Comparison of ENCODE assay signal across 1 cellular context in the genomic region with DNA sequence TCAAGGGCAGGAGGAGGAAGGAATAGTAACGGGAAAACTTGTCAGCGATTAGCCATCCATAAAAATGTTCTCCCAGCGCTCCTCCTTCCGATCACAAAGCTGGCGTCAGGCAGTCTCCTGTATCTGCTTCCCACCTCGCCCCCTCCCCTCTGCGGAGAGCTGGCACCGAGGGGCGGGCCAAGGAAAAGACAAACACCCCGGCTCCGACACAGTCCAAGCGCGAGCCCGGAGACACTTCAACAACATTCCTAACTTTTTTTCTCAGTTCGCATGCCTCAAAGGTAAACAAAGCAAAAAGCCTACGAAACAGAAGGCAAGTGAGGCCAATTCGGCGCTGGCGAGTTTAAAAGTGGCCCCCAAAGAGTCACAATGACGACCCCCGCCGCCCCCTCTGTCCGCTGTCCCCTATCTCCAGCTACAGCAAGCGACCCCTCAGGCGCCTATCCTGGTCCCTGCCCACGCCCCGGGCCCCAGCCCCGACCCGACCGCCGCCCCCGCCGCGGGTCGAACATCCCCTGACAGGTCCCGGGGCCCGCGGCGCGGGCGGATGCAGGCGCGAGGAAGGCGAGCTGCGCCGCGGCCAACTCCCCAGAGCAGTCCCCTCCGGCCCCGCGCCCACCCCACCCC.
TF ChIP-seq lines count a peak whose summit lies in the region.

No MANE protein-coding gene starts in this region.

TF ChIP-seq in HepG2, 621 proteins besides CTCF, POLR2A, EP300 and RAD21 (continued from another document and continues in another):
- TF ChIP-seq CREBL2 (CRISPR knock-in tag; IDR thresholded peaks at IDR 0.05; ENCODE audit: borderline replicate concordance) (no peak), NFE2L2 (IDR thresholded peaks at IDR 0.05; ENCODE audit: low read length) (no peak), ZNF749 (CRISPR knock-in tag; IDR thresholded peaks at IDR 0.05; ENCODE audit: borderline replicate concordance) (no peak), ZNF496 (CRISPR knock-in tag; IDR thresholded peaks at IDR 0.05; ENCODE audit: insufficient replicate concordance) (no peak), MIER3 (CRISPR knock-in tag; IDR thresholded peaks at IDR 0.05; ENCODE audit: borderline replicate concordance) (no peak), ZMAT5 (CRISPR knock-in tag; IDR thresholded peaks at IDR 0.05; ENCODE audit: borderline replicate concordance, low read depth) (no peak), ZNF576 (CRISPR knock-in tag; IDR thresholded peaks at IDR 0.05) (no peak), ZNF572 (CRISPR knock-in tag; IDR thresholded peaks at IDR 0.05) (no peak), ZNF569 (CRISPR knock-in tag; IDR thresholded peaks at IDR 0.05; ENCODE audit: borderline replicate concordance) (no peak), TGIF2 (CRISPR knock-in tag; IDR thresholded peaks at IDR 0.05) (no peak), ZNF724P (CRISPR knock-in tag; IDR thresholded peaks at IDR 0.05; ENCODE audit: borderline replicate concordance) (no peak), MYC (CRISPR knock-in tag; IDR thresholded peaks at IDR 0.05; ENCODE audit: borderline replicate concordance) (no peak), TEAD2 (CRISPR knock-in tag; IDR thresholded peaks at IDR 0.05) (no peak), RXRB (CRISPR knock-in tag; IDR thresholded peaks at IDR 0.05; ENCODE audit: borderline replicate concordance) (0 out of 2 replicates have a peak, but pooled peaks have one; percentile 12), PCBP1 (IDR thresholded peaks at IDR 0.05; ENCODE audit: borderline replicate concordance, low read depth, low read length) (no peak), ZNF207 (IDR thresholded peaks at IDR 0.05; ENCODE audit: borderline replicate concordance) (no peak), HOXA9 (CRISPR knock-in tag; IDR thresholded peaks at IDR 0.05; ENCODE audit: borderline replicate concordance) (no peak), HCFC1 (IDR thresholded peaks at IDR 0.05; ENCODE audit: low read depth, low read length) (no peak), POLR2AphosphoS5 (IDR thresholded peaks at IDR 0.05; ENCODE audit: low read depth, low read length) (no peak), ZBTB8A (CRISPR knock-in tag; IDR thresholded peaks at IDR 0.05; ENCODE audit: borderline replicate concordance, low read depth) (no peak), WIZ (CRISPR knock-in tag; IDR thresholded peaks at IDR 0.05) (no peak), ARID2 (CRISPR knock-in tag; IDR thresholded peaks at IDR 0.05; ENCODE audit: borderline replicate concordance) (no peak), SMAD9 (CRISPR knock-in tag; IDR thresholded peaks at IDR 0.05) (no peak), STAG1 (CRISPR knock-in tag; IDR thresholded peaks at IDR 0.05) (no peak), CC2D1A (CRISPR knock-in tag; IDR thresholded peaks at IDR 0.05) (no peak), XRCC5 (optimal IDR thresholded peaks at IDR 0.05; ENCODE audit: low read length) (peak; percentile 37), ZMAT3 (CRISPR knock-in tag; conservative IDR thresholded peaks at IDR 0.05) (no peak), ZNF672 (CRISPR knock-in tag; IDR thresholded peaks at IDR 0.05) (no peak), ZNF121 (CRISPR knock-in tag; IDR thresholded peaks at IDR 0.05) (no peak), ZNF276 (CRISPR knock-in tag; IDR thresholded peaks at IDR 0.05; ENCODE audit: low read depth) (no peak), ZNF501 (CRISPR knock-in tag; IDR thresholded peaks at IDR 0.05) (peak; percentile 28; the same call in 1 of the 2 replicates), PITX1 (CRISPR knock-in tag; IDR thresholded peaks at IDR 0.05) (no peak), TEAD3 (CRISPR knock-in tag; optimal IDR thresholded peaks at IDR 0.05; ENCODE audit: borderline replicate concordance) (peak; percentile 8), KDM6A (CRISPR knock-in tag; IDR thresholded peaks at IDR 0.05; ENCODE audit: low read depth) (no peak), ZFP62 (CRISPR knock-in tag; IDR thresholded peaks at IDR 0.05) (no peak), AKAP8 (CRISPR knock-in tag; IDR thresholded peaks at IDR 0.05) (no peak), ZBED4 (CRISPR knock-in tag; IDR thresholded peaks at IDR 0.05; ENCODE audit: borderline replicate concordance) (no peak), ZNF678 (CRISPR knock-in tag; IDR thresholded peaks at IDR 0.05) (no peak), SNRNP70 (IDR thresholded peaks at IDR 0.05; ENCODE audit: low read depth, low read length) (no peak), ZSCAN22 (CRISPR knock-in tag; IDR thresholded peaks at IDR 0.05) (no peak), CHD4 (IDR thresholded peaks at IDR 0.05; ENCODE audit: borderline replicate concordance, low read length) (no peak), ZZZ3 (CRISPR knock-in tag; IDR thresholded peaks at IDR 0.05; ENCODE audit: borderline replicate concordance) (no peak), ZNF577 (CRISPR knock-in tag; IDR thresholded peaks at IDR 0.05; ENCODE audit: borderline replicate concordance, low read depth) (no peak), PTBP1 (IDR thresholded peaks at IDR 0.05; ENCODE audit: low read depth, low read length, poor library complexity, severe bottlenecking) (no peak), FOSL2 (CRISPR knock-in tag; IDR thresholded peaks at IDR 0.05) (no peak), MIER2 (CRISPR knock-in tag; IDR thresholded peaks at IDR 0.05) (no peak), ZNF691 (CRISPR knock-in tag; IDR thresholded peaks at IDR 0.05; ENCODE audit: borderline replicate concordance, low read depth) (no peak), MTF2 (CRISPR knock-in tag; IDR thresholded peaks at IDR 0.05; ENCODE audit: borderline replicate concordance) (no peak), ZNF180 (CRISPR knock-in tag; IDR thresholded peaks at IDR 0.05; ENCODE audit: borderline replicate concordance, low read depth) (no peak), ZNF552 (CRISPR knock-in tag; IDR thresholded peaks at IDR 0.05; ENCODE audit: borderline replicate concordance) (no peak), HNRNPH1 (optimal IDR thresholded peaks at IDR 0.05; ENCODE audit: low read depth, low read length) (no peak), NFKBIZ (CRISPR knock-in tag; IDR thresholded peaks at IDR 0.05) (no peak)
- TF ChIP-seq, protein P1, sequence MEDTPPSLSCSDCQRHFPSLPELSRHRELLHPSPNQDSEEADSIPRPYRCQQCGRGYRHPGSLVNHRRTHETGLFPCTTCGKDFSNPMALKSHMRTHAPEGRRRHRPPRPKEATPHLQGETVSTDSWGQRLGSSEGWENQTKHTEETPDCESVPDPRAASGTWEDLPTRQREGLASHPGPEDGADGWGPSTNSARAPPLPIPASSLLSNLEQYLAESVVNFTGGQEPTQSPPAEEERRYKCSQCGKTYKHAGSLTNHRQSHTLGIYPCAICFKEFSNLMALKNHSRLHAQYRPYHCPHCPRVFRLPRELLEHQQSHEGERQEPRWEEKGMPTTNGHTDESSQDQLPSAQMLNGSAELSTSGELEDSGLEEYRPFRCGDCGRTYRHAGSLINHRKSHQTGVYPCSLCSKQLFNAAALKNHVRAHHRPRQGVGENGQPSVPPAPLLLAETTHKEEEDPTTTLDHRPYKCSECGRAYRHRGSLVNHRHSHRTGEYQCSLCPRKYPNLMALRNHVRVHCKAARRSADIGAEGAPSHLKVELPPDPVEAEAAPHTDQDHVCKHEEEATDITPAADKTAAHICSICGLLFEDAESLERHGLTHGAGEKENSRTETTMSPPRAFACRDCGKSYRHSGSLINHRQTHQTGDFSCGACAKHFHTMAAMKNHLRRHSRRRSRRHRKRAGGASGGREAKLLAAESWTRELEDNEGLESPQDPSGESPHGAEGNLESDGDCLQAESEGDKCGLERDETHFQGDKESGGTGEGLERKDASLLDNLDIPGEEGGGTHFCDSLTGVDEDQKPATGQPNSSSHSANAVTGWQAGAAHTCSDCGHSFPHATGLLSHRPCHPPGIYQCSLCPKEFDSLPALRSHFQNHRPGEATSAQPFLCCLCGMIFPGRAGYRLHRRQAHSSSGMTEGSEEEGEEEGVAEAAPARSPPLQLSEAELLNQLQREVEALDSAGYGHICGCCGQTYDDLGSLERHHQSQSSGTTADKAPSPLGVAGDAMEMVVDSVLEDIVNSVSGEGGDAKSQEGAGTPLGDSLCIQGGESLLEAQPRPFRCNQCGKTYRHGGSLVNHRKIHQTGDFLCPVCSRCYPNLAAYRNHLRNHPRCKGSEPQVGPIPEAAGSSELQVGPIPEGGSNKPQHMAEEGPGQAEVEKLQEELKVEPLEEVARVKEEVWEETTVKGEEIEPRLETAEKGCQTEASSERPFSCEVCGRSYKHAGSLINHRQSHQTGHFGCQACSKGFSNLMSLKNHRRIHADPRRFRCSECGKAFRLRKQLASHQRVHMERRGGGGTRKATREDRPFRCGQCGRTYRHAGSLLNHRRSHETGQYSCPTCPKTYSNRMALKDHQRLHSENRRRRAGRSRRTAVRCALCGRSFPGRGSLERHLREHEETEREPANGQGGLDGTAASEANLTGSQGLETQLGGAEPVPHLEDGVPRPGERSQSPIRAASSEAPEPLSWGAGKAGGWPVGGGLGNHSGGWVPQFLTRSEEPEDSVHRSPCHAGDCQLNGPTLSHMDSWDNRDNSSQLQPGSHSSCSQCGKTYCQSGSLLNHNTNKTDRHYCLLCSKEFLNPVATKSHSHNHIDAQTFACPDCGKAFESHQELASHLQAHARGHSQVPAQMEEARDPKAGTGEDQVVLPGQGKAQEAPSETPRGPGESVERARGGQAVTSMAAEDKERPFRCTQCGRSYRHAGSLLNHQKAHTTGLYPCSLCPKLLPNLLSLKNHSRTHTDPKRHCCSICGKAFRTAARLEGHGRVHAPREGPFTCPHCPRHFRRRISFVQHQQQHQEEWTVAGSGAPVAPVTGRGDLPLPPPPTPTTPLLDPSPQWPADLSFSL (CRISPR knock-in tag; IDR thresholded peaks at IDR 0.05), result no peak
- TF ChIP-seq, protein P2, sequence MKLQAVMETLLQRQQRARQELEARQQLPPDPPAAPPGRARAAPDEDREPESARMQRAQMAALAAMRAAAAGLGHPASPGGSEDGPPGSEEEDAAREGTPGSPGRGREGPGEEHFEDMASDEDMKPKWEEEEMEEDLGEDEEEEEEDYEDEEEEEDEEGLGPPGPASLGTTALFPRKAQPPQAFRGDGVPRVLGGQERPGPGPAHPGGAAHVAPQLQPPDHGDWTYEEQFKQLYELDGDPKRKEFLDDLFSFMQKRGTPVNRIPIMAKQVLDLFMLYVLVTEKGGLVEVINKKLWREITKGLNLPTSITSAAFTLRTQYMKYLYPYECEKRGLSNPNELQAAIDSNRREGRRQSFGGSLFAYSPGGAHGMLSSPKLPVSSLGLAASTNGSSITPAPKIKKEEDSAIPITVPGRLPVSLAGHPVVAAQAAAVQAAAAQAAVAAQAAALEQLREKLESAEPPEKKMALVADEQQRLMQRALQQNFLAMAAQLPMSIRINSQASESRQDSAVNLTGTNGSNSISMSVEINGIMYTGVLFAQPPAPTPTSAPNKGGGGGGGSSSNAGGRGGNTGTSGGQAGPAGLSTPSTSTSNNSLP (IDR thresholded peaks at IDR 0.05; ENCODE audit: low read depth, low read length), result no peak
